Comparison of ENCODE assay signal across 33 cellular contexts in genomic region chr17:76758570-76758969, GRCh38.
"Had no signal": no experiment of that assay in that cellular context is flagged by ENCODE, and none has a peak within 500 bp of the region (broad histone marks: within the 10 kb centered on the region; RNA-seq: fewer than 3 reads in every experiment).

No MANE protein-coding gene starts in this region.

- H3K36me3 ChIP-seq: breast epithelium had no signal

- H3K9me3 ChIP-seq: adrenal gland, body of pancreas, breast epithelium had no signal

- ATAC-seq: activated CD8-positive, alpha-beta T cell treated with anti-CD3 and anti-CD28 coated beads for 36 hours; activated naive CD4-positive, alpha-beta T cell treated with anti-CD3 and anti-CD28 coated beads, Interleukin-2, amount 50 U/mL, for 72 hours; activated T-cell treated with anti-CD3 and anti-CD28 coated beads, Interleukin-2, amount 50 U/mL, for 4 hours; activated T-cell treated with anti-CD3 and anti-CD28 coated beads, Interleukin-2, amount 50 U/mL, for 72 hours; activated T-helper 17 cell treated with anti-CD3 and anti-CD28 coated beads, Interleukin-2, amount 50 U/mL, for 72 hours; body of pancreas had no signal

- H3K27ac ChIP-seq: adrenal gland, body of pancreas, brain microvascular endothelial cell, breast epithelium, VCaP had no signal

- H3K27me3 ChIP-seq: adrenal gland, body of pancreas, brain microvascular endothelial cell, breast epithelium had no signal

- H3K4me3 ChIP-seq: adrenal gland, body of pancreas, breast epithelium had no signal

- H3K4me1 ChIP-seq: adrenal gland, body of pancreas, breast epithelium had no signal

- FAIRE-seq: astrocyte, TTC549 had no signal

- DNase-seq: activated B cell treated with CpG ODN at 0.5 μM for 24 hours; activated CD4-positive, alpha-beta memory T cell treated with anti-CD3 and anti-CD28 coated beads for 36 hours; activated CD4-positive, alpha-beta T cell treated with anti-CD3 and anti-CD28 coated beads for 4 hours; activated CD4-positive, alpha-beta T cell treated with anti-CD3 and anti-CD28 coated beads, Interleukin-2, amount 10 ng/mL, durations not matched to agents 24 days and 14 days; activated CD4-positive, alpha-beta T cell treated with anti-CD3 and anti-CD28 coated beads, Interleukin-2, amount 50 U/mL, for 1 hour; activated CD4-positive, alpha-beta T cell treated with anti-CD3 and anti-CD28 coated beads, Interleukin-2, amount 50 U/mL, for 4 hours; activated CD4-positive, CD25-positive, alpha-beta regulatory T cell treated with anti-CD3 and anti-CD28 coated beads, Interleukin-2, amount 50 U/mL, for 72 hours; activated CD8-positive, alpha-beta memory T cell treated with anti-CD3 and anti-CD28 coated beads, Interleukin-2, amount 50 U/mL, for 4 hours; activated CD8-positive, alpha-beta T cell treated with anti-CD3 and anti-CD28 coated beads for 36 hours; activated effector memory CD4-positive, alpha-beta T cell treated with anti-CD3 and anti-CD28 coated beads, Interleukin-2, amount 50 U/mL, for 16 hours; activated gamma-delta T cell treated with Interleukin-2 at 50 U/mL for 16 hours; activated naive CD4-positive, alpha-beta T cell; activated naive CD4-positive, alpha-beta T cell treated with anti-CD3 and anti-CD28 coated beads for 36 hours; activated naive CD4-positive, alpha-beta T cell treated with anti-CD3 and anti-CD28 coated beads, Interleukin-2, amount 50 U/mL, for 16 hours; activated naive CD8-positive, alpha-beta T cell treated with anti-CD3 and anti-CD28 coated beads for 36 hours; activated T-cell treated with anti-CD3 and anti-CD28 coated beads for 4 hours; activated T-cell treated with anti-CD3 and anti-CD28 coated beads, Interleukin-2, amount 50 U/mL, for 1 hour; activated T-cell treated with anti-CD3 and anti-CD28 coated beads, Interleukin-2, amount 50 U/mL, for 4 hours; activated T-cell treated with anti-CD3 and anti-CD28 coated beads, Interleukin-2, amount 50 U/mL, for 72 hours; amniotic stem cell; aorta; body of pancreas; brain microvascular endothelial cell; central memory CD4-positive, alpha-beta T cell; T-helper 2 cell; T-helper 9 cell had no signal
